Comparison of ENCODE assay signal across 8 cellular contexts in the genomic region with DNA sequence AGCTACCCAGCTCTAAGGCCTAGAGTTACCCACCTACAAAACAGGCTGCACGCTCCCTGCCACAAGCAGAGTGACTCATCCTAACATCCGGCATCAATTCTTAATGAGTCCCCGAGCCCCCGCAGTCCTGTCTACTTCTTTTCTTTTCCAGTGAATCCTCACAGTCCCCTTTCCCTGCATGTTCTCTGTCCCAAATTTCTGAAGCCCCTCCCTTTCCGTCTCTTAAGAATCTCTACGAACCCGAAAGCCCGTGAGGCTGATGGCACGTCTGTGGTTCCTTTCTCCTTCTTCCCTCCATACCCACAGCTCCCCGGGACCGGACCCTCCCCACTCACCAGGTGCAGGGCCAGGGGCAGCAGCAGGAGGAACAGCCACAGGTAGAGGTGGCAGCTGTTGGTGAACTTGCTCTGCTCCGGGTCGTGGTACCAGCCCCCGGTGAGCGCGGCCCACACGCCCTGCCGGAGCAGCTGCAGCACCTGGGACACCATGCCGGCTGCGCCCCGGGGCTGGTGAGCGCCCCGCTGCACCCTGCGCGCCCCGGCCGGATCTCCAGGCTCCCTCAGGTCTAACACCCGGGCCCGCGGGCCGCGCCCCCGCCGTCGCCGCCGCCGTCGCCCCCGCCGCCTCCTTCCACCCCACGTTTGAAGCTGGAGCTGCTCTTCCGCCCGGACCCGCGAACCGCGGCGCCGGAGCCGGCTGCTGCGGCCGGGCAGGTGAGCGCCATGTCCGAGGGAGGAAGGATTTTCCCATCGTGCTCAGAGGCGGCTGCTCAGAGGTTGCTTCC. TPM values are rescaled to one million over a fixed set of nuclear protein-coding genes. Genes with fewer than 3 reads are reported as not detected.
DNase-seq lines count a peak whose midpoint lies in the region; ATAC-seq and TF ChIP-seq lines count a peak whose summit lies in the region.

A gene with protein sequence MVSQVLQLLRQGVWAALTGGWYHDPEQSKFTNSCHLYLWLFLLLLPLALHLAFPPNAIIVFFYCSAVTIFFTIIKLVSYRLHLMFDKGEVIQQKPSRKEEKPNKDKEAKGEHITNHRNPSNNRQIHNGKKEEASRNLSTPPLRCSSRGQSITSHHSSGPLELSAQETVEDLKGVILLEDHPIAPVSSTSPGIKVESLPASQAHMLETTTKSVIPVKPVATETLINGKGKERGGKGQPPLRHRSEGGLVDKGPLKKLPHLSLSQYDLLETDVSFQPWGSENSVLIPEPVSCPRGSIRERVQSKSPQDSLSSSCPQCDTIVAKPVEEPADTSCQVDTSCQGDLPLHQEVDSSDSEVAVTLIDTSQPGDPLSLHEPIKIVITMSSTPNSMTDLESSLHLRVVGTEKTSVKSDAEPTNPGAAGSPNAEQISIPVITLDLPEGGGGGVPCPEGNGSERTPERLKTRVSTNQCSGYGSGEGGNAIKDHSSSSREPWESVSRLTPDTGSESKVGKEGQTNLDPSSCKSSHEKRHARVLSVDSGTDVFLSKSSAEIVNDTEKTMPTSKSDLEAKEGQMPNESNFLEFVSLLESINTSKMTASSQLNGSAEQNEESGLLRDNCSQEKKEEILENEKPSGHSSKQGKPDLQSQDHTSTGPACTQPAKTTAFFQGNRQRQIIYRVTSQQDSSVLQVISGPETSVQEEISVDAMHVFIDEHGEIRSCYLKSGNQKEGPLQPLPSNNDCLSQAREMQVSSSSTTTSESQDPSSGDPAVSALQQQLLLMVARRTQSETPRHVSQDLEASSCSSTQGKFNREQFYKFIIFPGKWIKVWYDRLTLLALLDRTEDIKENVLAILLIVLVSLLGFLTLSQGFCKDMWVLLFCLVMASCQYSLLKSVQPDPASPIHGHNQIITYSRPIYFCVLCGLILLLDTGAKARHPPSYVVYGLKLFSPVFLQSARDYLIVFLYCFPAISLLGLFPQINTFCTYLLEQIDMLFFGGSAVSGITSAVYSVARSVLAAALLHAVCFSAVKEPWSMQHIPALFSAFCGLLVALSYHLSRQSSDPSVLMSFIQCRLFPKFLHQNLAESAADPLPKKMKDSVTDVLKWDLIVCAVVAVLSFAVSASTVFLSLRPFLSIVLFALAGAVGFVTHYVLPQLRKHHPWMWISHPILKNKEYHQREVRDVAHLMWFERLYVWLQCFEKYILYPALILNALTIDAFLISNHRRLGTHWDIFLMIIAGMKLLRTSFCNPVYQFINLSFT (N-terminal part only) (minus strand): TSS at position 735 of the 784 bp plus-strand sequence. CDS start 247 bp downstream, at position 488.

- H3K27me3 ChIP-seq in GM23338 (ENCODE audit: insufficient read depth) (no peaks in the 10 kb centered on the region), right cardiac atrium (ENCODE audit: control insufficient read depth, insufficient read depth) (no peaks in the 10 kb centered on the region), rectal smooth muscle tissue (ENCODE audit: control insufficient read depth, insufficient read depth, low read length) (no peaks in the 10 kb centered on the region), aorta (ENCODE audit: control insufficient read depth in 1 of 2, insufficient read depth in 2 of 2, low read length in 1 of 2) (no peaks in the 10 kb centered on the region)

- H3K36me3 Mint-ChIP-seq in GM23338 (ENCODE audit: low read depth) = peaks cover 19% of the 10 kb centered on the region; the same call in 2 of the 3 replicates

- peak within 1 kb of the TSS; percentile 90 for H3K4me3 Mint-ChIP-seq in GM23338

- H4K20me1 ChIP-seq in GM23338 (replicated peaks; ENCODE audit: insufficient read depth) = no peaks in the 10 kb centered on the region

- in situ Hi-C loops in G401 (cut with HindIII; ENCODE audit: low sequenced_read_pairs) = no loop called here

- peak within 1 kb of the TSS; percentile 30; the same call in 1 of the 2 replicates for H2AFZ ChIP-seq in GM23338

- WGBS in right cardiac atrium = 3% methylated on average over 57 of the region's 57 CpGs
- 0 to 1% methylated on average over 57 of the region's 57 CpGs for WGBS in aorta, 2 donors

- H3K9ac ChIP-seq in rectal smooth muscle tissue (ENCODE audit: low read length) = no peak within 1 kb of the TSS

- peak within 1 kb of the TSS; percentile 92 for H3K27ac ChIP-seq in GM23338 (ENCODE audit: low read depth)
- H3K27ac ChIP-seq in right cardiac atrium (ENCODE audit: low read length) = no peak within 1 kb of the TSS
- H3K27ac ChIP-seq in rectal smooth muscle tissue (ENCODE audit: low read depth, low read length) = no peak within 1 kb of the TSS
- no peak within 1 kb of the TSS for H3K27ac ChIP-seq in aorta (ENCODE audit: low read depth in 1 of 2, low read length in 2 of 2)

- no peaks in the 10 kb centered on the region for H3K9me3 ChIP-seq in right cardiac atrium (ENCODE audit: control insufficient read depth, low read length)
- H3K9me3 ChIP-seq in aorta (ENCODE audit: control insufficient read depth, low read length) = no peaks in the 10 kb centered on the region

- peaks cover 45% of the 10 kb centered on the region for H3K4me1 Mint-ChIP-seq in GM23338

- DNase-seq in G401 (ENCODE audit: low spot score) (peak; percentile 90), GM23338 (ENCODE audit: low spot score) (peak; percentile 91), LHCN-M2 (ENCODE audit: low read depth) (peak; percentile 63), right cardiac atrium (peak in 2 of 3 donors; percentile 36 to 73), aorta (peak in 1 of 2 donors; percentile 79)
- peak; percentile 25 for DNase-seq in activated naive CD8-positive, alpha-beta T cell treated with anti-CD3 and anti-CD28 coated beads, Interleukin-2, amount 50 U/mL, for 16 hours (ENCODE audit: low read depth, low spot score)

- H3K27me3 Mint-ChIP-seq in GM23338 (ENCODE audit: insufficient read depth, low read depth, poor library complexity) = peaks cover 3% of the 10 kb centered on the region

- no peaks in the 10 kb centered on the region for H3K9me3 Mint-ChIP-seq in GM23338

- peak within 1 kb of the TSS; percentile 85 for H3K4me3 ChIP-seq in GM23338
- peak within 1 kb of the TSS; percentile 56 for H3K4me3 ChIP-seq in right cardiac atrium (ENCODE audit: low read length)
- peak within 1 kb of the TSS; percentile 76 for H3K4me3 ChIP-seq in rectal smooth muscle tissue (ENCODE audit: low read length)
- peak within 1 kb of the TSS; percentile 76 to 78 for H3K4me3 ChIP-seq in aorta (ENCODE audit: low read length in 2 of 2)

- peak within 1 kb of the TSS; percentile 92 for H3K27ac Mint-ChIP-seq in GM23338

- H3K4me1 ChIP-seq in GM23338 (ENCODE audit: insufficient read depth) (peaks cover 59% of the 10 kb centered on the region), right cardiac atrium (ENCODE audit: control insufficient read depth, insufficient read depth, low read length) (no peaks in the 10 kb centered on the region), rectal smooth muscle tissue (ENCODE audit: control insufficient read depth, insufficient read depth, low read length) (no peaks in the 10 kb centered on the region), aorta (ENCODE audit: control insufficient read depth in 1 of 2, insufficient read depth in 2 of 2, low read length in 2 of 2) (no peaks in the 10 kb centered on the region)

- peak; percentile 93 for ATAC-seq in GM23338
- ATAC-seq in SK-N-SH treated with all-trans-retinoic acid at 6 μM for 48 hours = peak; percentile 94
- peak; percentile 67 to 79 for ATAC-seq in right cardiac atrium
- peak; percentile 60 for ATAC-seq in aorta (ENCODE audit: low FRiP score)

- H3K4me2 ChIP-seq in GM23338 = peak within 1 kb of the TSS; percentile 77

- TF ChIP-seq CTCF in GM23338 (conservative IDR thresholded peaks at IDR 0.05; ENCODE audit: low read depth in 2 of 2) = no peak

- intact Hi-C loops in right cardiac atrium (cut with DNase I) (no loop called here), aorta (cut with DNase I) (no loop called here)

- no peaks in the 10 kb centered on the region; the same call in 1 of the 2 replicates for H3F3A ChIP-seq in GM23338 (replicated peaks; ENCODE audit: low read depth)

- H3K79me2 ChIP-seq in GM23338 (replicated peaks; ENCODE audit: insufficient read depth) = peaks cover 65% of the 10 kb centered on the region

- no peaks in the 10 kb centered on the region for H3K36me3 ChIP-seq in GM23338 (ENCODE audit: insufficient read depth)
- no peaks in the 10 kb centered on the region for H3K36me3 ChIP-seq in rectal smooth muscle tissue (ENCODE audit: control insufficient read depth, insufficient read depth, low read length)
- no peaks in the 10 kb centered on the region for H3K36me3 ChIP-seq in aorta (ENCODE audit: control insufficient read depth in 1 of 2, insufficient read depth in 2 of 2, low read length in 1 of 2)

- no peaks in the 10 kb centered on the region for H3K9me2 ChIP-seq in GM23338 (ENCODE audit: insufficient read depth)

TF ChIP-seq in GM23338, 12 proteins besides CTCF, POLR2A, EP300 and RAD21:
- TF ChIP-seq POLR2AphosphoS5 (IDR thresholded peaks at IDR 0.05; ENCODE audit: low read depth) = peak; percentile 79
- no peak for TF ChIP-seq EZH2phosphoT487 (IDR thresholded peaks at IDR 0.05; ENCODE audit: unreplicated experiment)

TF ChIP-seq in SK-N-SH treated with all-trans-retinoic acid at 6 μM for 48 hours, 23 proteins besides CTCF, POLR2A, EP300 and RAD21:
- TF ChIP-seq ZFP30 (CRISPR knock-in tag; IDR thresholded peaks at IDR 0.05) = no peak
- TF ChIP-seq TCF4 (CRISPR knock-in tag; IDR thresholded peaks at IDR 0.05; ENCODE audit: borderline replicate concordance) = no peak
TF ChIP-seq in SK-N-SH treated with all-trans-retinoic acid at 6 μM for 48 hours: peak in this region for 0.

RNA-seq across cellular contexts. Expression of the gene that starts here (rescaled TPM):
- total RNA-seq in G401 (2014; rRNA removed; shearing (Covaris generic)) = 0.07 and 0.74 TPM in 2 replicates
- 61.2 and 88.3 TPM in 2 replicates for total RNA-seq in GM23338 (2014; rRNA removed; shearing (Covaris generic))
- polyA plus RNA-seq in GM23338 (2016; fragmentation: Nextera tagmentation; extraction: Ambion mirVana) (42.6 and 42.9 TPM in 2 replicates), right cardiac atrium (0.66 TPM), aorta (10 to 100 TPM in 1 of 2 donors, under 1 TPM in 1; 0.38 to 25.5 TPM)
- total RNA-seq in LHCN-M2 (2014; rRNA removed) (4.5 and 6.2 TPM in 2 replicates), right cardiac atrium (1 to 10 TPM; 2.2 to 5.0 (median 3.8) TPM), aorta (10 to 100 TPM; 14.7 to 27.2 TPM)
- 3.0 TPM for polyA plus RNA-seq in LHCN-M2 (2012)

Comparison
In these comparisons a context has a peak if more than half of its experiments do, and no peak if none do; other contexts are left out.
1. Peak in DNase-seq in G401; RNA of the gene not detected or under 1 TPM.